In the genomic region with DNA sequence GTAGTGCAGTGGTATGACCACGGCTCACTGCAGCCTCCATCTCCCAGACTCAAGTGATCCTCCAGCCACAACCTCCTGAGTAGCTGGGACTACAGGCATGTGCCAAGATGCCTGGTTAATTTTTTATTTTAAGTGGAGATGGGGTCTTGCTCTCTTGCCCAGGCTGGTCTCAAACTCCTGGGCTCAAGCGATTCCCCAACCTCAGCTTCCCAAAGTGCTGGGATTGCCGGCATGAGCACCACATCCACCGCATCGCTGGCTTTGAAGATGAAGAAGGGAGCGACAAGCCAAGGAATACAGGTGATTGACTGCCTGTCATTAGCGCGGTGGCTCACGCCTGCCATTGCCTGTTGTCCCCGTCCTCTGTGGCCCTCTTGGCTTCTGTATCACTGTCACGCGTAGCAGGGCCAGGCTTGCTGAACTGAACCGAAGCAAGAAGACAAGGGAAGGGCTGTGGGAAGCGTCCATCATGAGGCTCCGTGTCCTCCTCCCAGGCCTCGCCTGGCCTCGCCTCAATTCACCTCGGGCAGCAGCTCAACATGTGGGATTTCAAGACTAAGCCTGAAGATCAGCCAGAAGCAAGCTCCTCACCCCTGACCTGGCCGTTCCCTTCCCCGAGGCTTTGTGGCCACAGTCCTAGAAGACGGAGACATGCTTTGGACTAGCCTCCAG, we compare ENCODE assay signal across 11 cellular contexts.
"Had no signal": no experiment of that assay in that cellular context is flagged by ENCODE, and none has a peak within 500 bp of the region (broad histone marks: within the 10 kb centered on the region; RNA-seq: fewer than 3 reads in every experiment).

No MANE protein-coding gene starts in this region.

- ATAC-seq: esophagus mucosa, pancreas had no signal

- H3K36me3 Mint-ChIP-seq: T-cell had no signal

- H3K4me3 Mint-ChIP-seq: activated naive CD4-positive, alpha-beta T cell treated with anti-CD3 and anti-CD28 coated beads for 36 hours had no signal

- H3K4me1 ChIP-seq: pancreas had no signal

- H3K36me3 ChIP-seq: pancreas, transverse colon had no signal

- H3K27me3 Mint-ChIP-seq: T-cell had no signal

- H3K27me3 ChIP-seq: pancreas, transverse colon had no signal

- H3K9me3 Mint-ChIP-seq: activated naive CD4-positive, alpha-beta T cell treated with anti-CD3 and anti-CD28 coated beads for 36 hours; activated T-helper 2 cell treated with anti-CD3 and anti-CD28 coated beads, Interferon-gamma antibody, Interleukin-2, Interleukin-4, amounts not matched to agents 10 μg/mL and 5 μg/mL and 100 μg/mL, durations not matched to agents 14 hours and 24 hours and 36 hours; T-cell had no signal

- H3K4me3 ChIP-seq: lung, pancreas, SK-N-MC, transverse colon had no signal

- H3K27ac Mint-ChIP-seq: activated naive CD4-positive, alpha-beta T cell treated with anti-CD3 and anti-CD28 coated beads for 36 hours had no signal

- H3K9me3 ChIP-seq: pancreas, transverse colon had no signal

- DNase-seq: activated T-cell treated with anti-CD3 and anti-CD28 coated beads for 4 hours; pancreas; stimulated activated CD4-positive, alpha-beta T cell treated with anti-CD3 and anti-CD28 coated beads, Interleukin-12 subunit alpha, Interleukin-12 subunit beta, amount 100 ng/mL, for 4 hours; substantia nigra had no signal

- H3K27ac ChIP-seq: pancreas, SK-N-MC, transverse colon had no signal
